1 cellular context compared by ENCODE assay signal in the genomic region with DNA sequence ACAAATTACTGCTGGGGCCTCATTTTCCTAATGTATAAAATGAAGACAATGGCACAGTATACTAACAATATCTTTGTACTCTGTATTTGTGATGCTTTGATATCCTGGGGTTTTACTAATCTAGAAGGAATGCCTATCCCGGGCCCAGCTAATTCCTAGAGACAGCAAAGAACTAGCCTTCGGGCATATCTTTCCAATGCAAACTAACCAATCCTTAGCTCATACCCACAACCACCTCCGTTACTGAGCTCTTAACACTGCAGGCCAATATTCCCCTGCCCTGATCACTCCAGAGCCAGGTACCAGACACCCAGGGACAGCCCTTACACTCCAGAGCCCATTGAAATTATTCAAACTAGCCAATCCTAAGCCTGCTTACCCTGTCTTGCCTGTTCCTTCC.
TF ChIP-seq lines count a peak whose summit lies in the region.

No MANE protein-coding gene starts in this region.

TF ChIP-seq in IMR-90, 13 proteins besides CTCF, POLR2A, EP300 and RAD21 (continued from another document):
- TF ChIP-seq, protein P1, sequence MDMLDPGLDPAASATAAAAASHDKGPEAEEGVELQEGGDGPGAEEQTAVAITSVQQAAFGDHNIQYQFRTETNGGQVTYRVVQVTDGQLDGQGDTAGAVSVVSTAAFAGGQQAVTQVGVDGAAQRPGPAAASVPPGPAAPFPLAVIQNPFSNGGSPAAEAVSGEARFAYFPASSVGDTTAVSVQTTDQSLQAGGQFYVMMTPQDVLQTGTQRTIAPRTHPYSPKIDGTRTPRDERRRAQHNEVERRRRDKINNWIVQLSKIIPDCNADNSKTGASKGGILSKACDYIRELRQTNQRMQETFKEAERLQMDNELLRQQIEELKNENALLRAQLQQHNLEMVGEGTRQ (IDR thresholded peaks at IDR 0.05; ENCODE audit: low read depth, low read length) = no peak
- no peak for TF ChIP-seq RFX5 (IDR thresholded peaks at IDR 0.05; ENCODE audit: low read depth, low read length)
- no peak for TF ChIP-seq ELK1 (IDR thresholded peaks at IDR 0.05; ENCODE audit: borderline replicate concordance, low read depth, low read length)
